ENCODE assay signal across 11 cellular contexts in genomic region chr14:59020382-59020781, GRCh38.
A peak's percentile ranks its signal among the peaks of the same experiment; 100 is the strongest.
DNase-seq lines count a peak whose midpoint lies in the region; ATAC-seq and TF ChIP-seq lines count a peak whose summit lies in the region.
"Had no signal": no experiment of that assay in that cellular context is flagged by ENCODE, and none has a peak within 500 bp of the region (broad histone marks: within the 10 kb centered on the region; RNA-seq: fewer than 3 reads in every experiment).

No MANE protein-coding gene starts in this region.

- no peak overlapping the region for H3K27ac ChIP-seq in mammary epithelial cell (ENCODE audit: insufficient read depth, low read depth, low read length)
- H3K27ac ChIP-seq: BLaER1 treated with 17β-estradiol and CSF1 and Interleukin-3, amounts not matched to agents 10 nM and 100 nM had no signal

- POLR2A ChIA-PET in activated CD4-positive, alpha-beta memory T cell treated with anti-CD3 and anti-CD28 coated beads, Interleukin-2, amount 10 ng/mL, durations not matched to agents 7 days and 5 days (lab: Charles Lee) = no interaction called here

- H3K36me3 Mint-ChIP-seq in activated CD4-positive, alpha-beta memory T cell treated with anti-CD3 and anti-CD28 coated beads, Interleukin-2, amount 10 ng/mL, durations not matched to agents 7 days and 5 days (ENCODE audit: low read depth) = no peaks in the 10 kb centered on the region

- H4K20me1 ChIP-seq in mammary epithelial cell (ENCODE audit: insufficient read depth, low read length) = no peaks in the 10 kb centered on the region
- H4K20me1 ChIP-seq: BLaER1 treated with 17β-estradiol and CSF1 and Interleukin-3, amounts not matched to agents 10 nM and 100 nM had no signal

- peak; percentile 58 to 60 for TF ChIP-seq CTCF in mammary epithelial cell (conservative IDR thresholded peaks at IDR 0.05 in 1 of 2, IDR thresholded peaks at IDR 0.05 in 1 of 2; ENCODE audit: extremely low read depth in 1 of 2, insufficient read depth in 1 of 2, low read depth in 1 of 2, low read length in 2 of 2)

- H3K9ac ChIP-seq in mammary epithelial cell (ENCODE audit: insufficient read depth, low read length) = no peak overlapping the region
- H3K9ac ChIP-seq: BLaER1 treated with 17β-estradiol and CSF1 and Interleukin-3, amounts not matched to agents 10 nM and 100 nM had no signal

- H3K4me2 ChIP-seq in mammary epithelial cell (ENCODE audit: insufficient read depth, low read depth, low read length) = no peak overlapping the region
- H3K4me2 ChIP-seq: BLaER1 treated with 17β-estradiol and CSF1 and Interleukin-3, amounts not matched to agents 10 nM and 100 nM had no signal

- H2AFZ ChIP-seq in mammary epithelial cell (ENCODE audit: low read depth, low read length) = no peak overlapping the region

- no peaks in the 10 kb centered on the region for H3K9me3 Mint-ChIP-seq in activated CD4-positive, alpha-beta memory T cell treated with anti-CD3 and anti-CD28 coated beads, Interleukin-2, amount 10 ng/mL, durations not matched to agents 7 days and 5 days

- no peak overlapping the region for H3K27ac Mint-ChIP-seq in activated CD4-positive, alpha-beta memory T cell treated with anti-CD3 and anti-CD28 coated beads, Interleukin-2, amount 10 ng/mL, durations not matched to agents 7 days and 5 days

- H3K27me3 Mint-ChIP-seq in activated CD4-positive, alpha-beta memory T cell treated with anti-CD3 and anti-CD28 coated beads, Interleukin-2, amount 10 ng/mL, durations not matched to agents 7 days and 5 days = peaks cover 3% of the 10 kb centered on the region

- 43% methylated on average over 1 of the region's 1 CpG for WGBS in mammary epithelial cell (ENCODE audit: low coverage, missing lambda C conversion rate)

- H3K4me1 Mint-ChIP-seq in activated CD4-positive, alpha-beta memory T cell treated with anti-CD3 and anti-CD28 coated beads, Interleukin-2, amount 10 ng/mL, durations not matched to agents 7 days and 5 days = no peaks in the 10 kb centered on the region

- ATAC-seq in HG03520 (IDR thresholded peaks at IDR 0.05; ENCODE audit: unreplicated experiment) (no peak), HG03565 (IDR thresholded peaks at IDR 0.05; ENCODE audit: unreplicated experiment) (no peak)

- DNase-seq in NCI-H1436 (lab: John Stamatoyannopoulos, UW) = peak; percentile 9
- DNase-seq in NCI-H1436 treated with DMSO at 0.1 percent for 48 hours (lab: John Stamatoyannopoulos, UW) = no peak
- DNase-seq in MV-4-11 (lab: John Stamatoyannopoulos, UW) = peak; percentile 12
- peak; percentile 20 for DNase-seq in mammary epithelial cell
- peak; percentile 1 for DNase-seq in pons (ENCODE audit: low spot score)
- no peak for DNase-seq in activated CD4-positive, alpha-beta memory T cell treated with anti-CD3 and anti-CD28 coated beads, Interleukin-2, amount 10 ng/mL, durations not matched to agents 7 days and 5 days
- DNase-seq: effector CD4-positive, alpha-beta T cell; NCI-H2029 had no signal

- dilution Hi-C loops in mammary epithelial cell (cut with HindIII; ENCODE audit: low sequenced_read_pairs) = loop anchor here (5.0 kb wide), 1 partner anchor 102 kb away; no protein-coding TSS in a partner anchor

- no peaks in the 10 kb centered on the region for H3K27me3 ChIP-seq in mammary epithelial cell (ENCODE audit: insufficient read depth, low read length)
- H3K27me3 ChIP-seq: BLaER1 treated with 17β-estradiol and CSF1 and Interleukin-3, amounts not matched to agents 10 nM and 100 nM had no signal

- no peaks in the 10 kb centered on the region for H3K36me3 ChIP-seq in mammary epithelial cell (ENCODE audit: insufficient read depth, low read length)
- H3K36me3 ChIP-seq: BLaER1 treated with 17β-estradiol and CSF1 and Interleukin-3, amounts not matched to agents 10 nM and 100 nM had no signal

- no peaks in the 10 kb centered on the region for H3K79me2 ChIP-seq in mammary epithelial cell (ENCODE audit: insufficient read depth, low read length)

- no TSS peak for BruUV-seq in mammary epithelial cell (replicated peaks; lab: Mats Ljungman, UMichigan)

- H3K9me3 ChIP-seq in mammary epithelial cell (replicated peaks; ENCODE audit: insufficient read depth, low read length) = no peaks in the 10 kb centered on the region
- H3K9me3 ChIP-seq: BLaER1 treated with 17β-estradiol and CSF1 and Interleukin-3, amounts not matched to agents 10 nM and 100 nM had no signal

- no peak overlapping the region for H3K4me3 ChIP-seq in mammary epithelial cell (replicated peaks in 1 of 3; ENCODE audit: insufficient read depth in 1 of 3, low read depth in 2 of 3, low read length in 3 of 3)
- H3K4me3 ChIP-seq: BLaER1 treated with 17β-estradiol and CSF1 and Interleukin-3, amounts not matched to agents 10 nM and 100 nM had no signal

- in situ Hi-C loops in mammary epithelial cell (cut with MboI; ENCODE audit: low sequenced_read_pairs in 2 of 2) = loop anchor here (10.0 to 25.0 kb wide), 2 partner anchors 376 to 383 kb away; partner anchors contain the start of gene DACT1 (in 1 of the 2)

- H3K4me3 Mint-ChIP-seq in activated CD4-positive, alpha-beta memory T cell treated with anti-CD3 and anti-CD28 coated beads, Interleukin-2, amount 10 ng/mL, durations not matched to agents 7 days and 5 days = no peak overlapping the region

- intact Hi-C loops in mammary epithelial cell (cut with micrococcal nuclease) = no loop called here

- CTCF ChIA-PET in mammary epithelial cell (lab: Charles Lee; ENCODE audit: low non-redundant PET) = no interaction called here
- CTCF ChIA-PET in activated CD4-positive, alpha-beta memory T cell treated with anti-CD3 and anti-CD28 coated beads, Interleukin-2, amount 10 ng/mL, durations not matched to agents 7 days and 5 days (lab: Charles Lee) = interaction anchor here (1.3 to 2.4 kb wide), 2 partner anchors 8 to 519 kb away, joined by 6 to 11 read pairs; no protein-coding TSS in a partner anchor

- H3K4me1 ChIP-seq in mammary epithelial cell (ENCODE audit: insufficient read depth, low read length) = no peaks in the 10 kb centered on the region
- H3K4me1 ChIP-seq: BLaER1 treated with 17β-estradiol and CSF1 and Interleukin-3, amounts not matched to agents 10 nM and 100 nM had no signal

Comparison
In these comparisons a context has a peak if more than half of its experiments do, and no peak if none do; other contexts are left out.
1. DNase-seq: peak in NCI-H1436 (single experiment), MV-4-11 (single experiment), mammary epithelial cell (single experiment) and pons (single experiment); none in NCI-H1436 treated with DMSO at 0.1 percent for 48 hours (single experiment) and activated CD4-positive, alpha-beta memory T cell treated with anti-CD3 and anti-CD28 coated beads, Interleukin-2, amount 10 ng/mL, durations not matched to agents 7 days and 5 days (single experiment).